ENCODE assay signal across 21 cellular contexts in genomic region chr2:24258718-24259117, GRCh38.
DNase-seq lines count a peak whose midpoint lies in the region; FAIRE-seq and TF ChIP-seq lines count a peak whose summit lies in the region.
"Had no signal": no experiment of that assay in that cellular context is flagged by ENCODE, and none has a peak within 500 bp of the region (broad histone marks: within the 10 kb centered on the region; RNA-seq: fewer than 3 reads in every experiment).

No MANE protein-coding gene starts in this region.

- TF ChIP-seq POLR2A in endothelial cell of umbilical vein (IDR thresholded peaks at IDR 0.05; ENCODE audit: low read depth, low read length), result no peak

- peaks cover 58% of the 10 kb centered on the region for H3K36me3 ChIP-seq in OCI-LY7 (ENCODE audit: insufficient read depth, low read length)
- peaks cover 0 to 6% of the 10 kb centered on the region in 2 experiments for H3K36me3 ChIP-seq in endothelial cell of umbilical vein (ENCODE audit: control insufficient read depth in 2 of 2, extremely low read depth in 1 of 2, insufficient read depth in 2 of 2, low read length in 2 of 2)
- no peaks in the 10 kb centered on the region for H3K36me3 ChIP-seq in A673 (ENCODE audit: insufficient read depth, low read length, poor library complexity, severe bottlenecking)

- CTCF ChIA-PET in OCI-LY7 (lab: Charles Lee; ENCODE audit: unreplicated experiment), result no interaction called here
- CTCF ChIA-PET in endothelial cell of umbilical vein (lab: Charles Lee), result interaction anchor here (0.6 kb wide), 1 partner anchor 32 kb away, joined by 3 read pairs; no protein-coding TSS in a partner anchor
- CTCF ChIA-PET in A673 (lab: Charles Lee), result no interaction called here

- no peaks in the 10 kb centered on the region for H4K20me1 ChIP-seq in OCI-LY7 (ENCODE audit: insufficient read depth, low read length)
- H4K20me1 ChIP-seq in endothelial cell of umbilical vein (replicated peaks; ENCODE audit: control insufficient read depth, extremely low read depth, insufficient read depth, low read length), result no peaks in the 10 kb centered on the region

- no peaks in the 10 kb centered on the region for H3K9me2 ChIP-seq in OCI-LY7 (ENCODE audit: insufficient read depth, low read length)

- H3K4me3 ChIP-seq in OCI-LY7 (ENCODE audit: low read depth, low read length, poor library complexity, severe bottlenecking) (no peak overlapping the region), endothelial cell of umbilical vein (replicated peaks in 1 of 3; ENCODE audit: insufficient read depth in 1 of 3, low read depth in 1 of 3, low read length in 3 of 3) (no peak overlapping the region), A673 (ENCODE audit: low read depth, low read length, poor library complexity, severe bottlenecking) (no peak overlapping the region)

- H3K9ac ChIP-seq in endothelial cell of umbilical vein (replicated peaks; ENCODE audit: extremely low read depth, insufficient read depth, low read length), result no peak overlapping the region

- BruUV-seq in OCI-LY7 (replicated peaks; lab: Mats Ljungman, UMichigan) (TSS peak; percentile 12), endothelial cell of umbilical vein (replicated peaks; lab: Mats Ljungman, UMichigan) (no TSS peak), A673 (replicated peaks; lab: Mats Ljungman, UMichigan) (no TSS peak)

- intact Hi-C loops in OCI-LY7 (cut with micrococcal nuclease; ENCODE audit: unreplicated experiment) (no loop called here), endothelial cell of umbilical vein (cut with micrococcal nuclease) (no loop called here), A673 (cut with micrococcal nuclease; ENCODE audit: unreplicated experiment) (no loop called here)

- peak; percentile 14 for DNase-seq in NCI-H2227 treated with DMSO at 0.1 percent for 48 hours (lab: John Stamatoyannopoulos, UW)
- no peak for DNase-seq in NCI-H2227 (lab: John Stamatoyannopoulos, UW; ENCODE audit: unreplicated experiment)
- DNase-seq in OCI-LY7 (ENCODE audit: low spot score), result no peak
- DNase-seq in endothelial cell of umbilical vein (ENCODE audit: low read depth, low spot score), result peak; percentile 55
- DNase-seq in A673 (ENCODE audit: low spot score), result no peak
- DNase-seq in activated CD4-positive, CD25-positive, alpha-beta regulatory T cell (lab: John Stamatoyannopoulos, UW), result no peak
- DNase-seq: ACHN; AML-193; C1 segment of cervical spinal cord; Calu3; CD4-positive, alpha-beta memory T cell; COR-L47; DMS53; DMS79 treated with DMSO at 0.1 percent for 48 hours; GF-D8; H7; HCEC 1CT had no signal

- H3K27ac ChIP-seq in OCI-LY7 (ENCODE audit: low read depth, low read length, poor library complexity, severe bottlenecking) (no peak overlapping the region), endothelial cell of umbilical vein (ENCODE audit: insufficient read depth, low read depth, low read length) (no peak overlapping the region), A673 (ENCODE audit: low read depth, low read length, poor library complexity, severe bottlenecking) (no peak overlapping the region)
- H3K27ac ChIP-seq: 22Rv1 had no signal

- TF ChIP-seq CTCF in OCI-LY7 (conservative IDR thresholded peaks at IDR 0.05; ENCODE audit: low read length) (no peak), endothelial cell of umbilical vein (IDR thresholded peaks at IDR 0.05; ENCODE audit: extremely low read depth in 1 of 2, insufficient read depth in 1 of 2, low read depth in 1 of 2, low read length in 2 of 2) (no peak), A673 (conservative IDR thresholded peaks at IDR 0.05; ENCODE audit: low read depth, low read length) (no peak)

- no peak overlapping the region for H2AFZ ChIP-seq in OCI-LY7 (ENCODE audit: low read length)
- H2AFZ ChIP-seq in endothelial cell of umbilical vein (ENCODE audit: low read depth, low read length), result no peak overlapping the region

- dilution Hi-C loops in endothelial cell of umbilical vein (cut with MboI; ENCODE audit: extremely low pct_ligation_motif_present, low sequenced_read_pairs), result no loop called here

- no peaks in the 10 kb centered on the region for H3K9me3 ChIP-seq in OCI-LY7 (ENCODE audit: low read length)
- H3K9me3 ChIP-seq in endothelial cell of umbilical vein (replicated peaks; ENCODE audit: control insufficient read depth, insufficient read depth, low read length), result no peaks in the 10 kb centered on the region
- no peaks in the 10 kb centered on the region for H3K9me3 ChIP-seq in A673 (ENCODE audit: low read depth, low read length, poor library complexity, severe bottlenecking)

- POLR2A ChIA-PET in OCI-LY7 (lab: Charles Lee) (no interaction called here), endothelial cell of umbilical vein (lab: Charles Lee) (no interaction called here), A673 (lab: Charles Lee; ENCODE audit: low non-redundant PET) (no interaction called here)

- no peaks in the 10 kb centered on the region for H3K9me1 ChIP-seq in endothelial cell of umbilical vein (replicated peaks; ENCODE audit: control insufficient read depth, extremely low read depth, insufficient read depth, low read length)

- no peak for FAIRE-seq in endothelial cell of umbilical vein (lab: Jason Lieb, UNC)
- FAIRE-seq: A204.1, GM12891, H1 had no signal

- H3K27me3 ChIP-seq in endothelial cell of umbilical vein (ENCODE audit: control insufficient read depth in 2 of 2, insufficient read depth in 2 of 2, low read length in 2 of 2) (no peaks in the 10 kb centered on the region), A673 (replicated peaks; ENCODE audit: insufficient read depth, low read depth, low read length, poor library complexity) (no peaks in the 10 kb centered on the region)

- H3K79me2 ChIP-seq in OCI-LY7 (ENCODE audit: insufficient read depth, low read depth, low read length) (no peaks in the 10 kb centered on the region), endothelial cell of umbilical vein (ENCODE audit: control insufficient read depth, insufficient read depth, low read length) (no peaks in the 10 kb centered on the region)

- peaks cover 7% of the 10 kb centered on the region for H3K4me1 ChIP-seq in OCI-LY7 (ENCODE audit: insufficient read depth, low read length, poor library complexity, severe bottlenecking)
- H3K4me1 ChIP-seq in endothelial cell of umbilical vein (ENCODE audit: control insufficient read depth, extremely low read depth, insufficient read depth, low read length), result peaks cover 24% of the 10 kb centered on the region
- no peaks in the 10 kb centered on the region for H3K4me1 ChIP-seq in A673 (ENCODE audit: insufficient read depth, low read length, poor library complexity, severe bottlenecking)

- no peak overlapping the region for H3K4me2 ChIP-seq in OCI-LY7 (ENCODE audit: low read length)
- no peak overlapping the region for H3K4me2 ChIP-seq in endothelial cell of umbilical vein (ENCODE audit: insufficient read depth, low read length)

TF ChIP-seq in endothelial cell of umbilical vein, 7 proteins besides CTCF, POLR2A, EP300 and RAD21:
- no peak for TF ChIP-seq POLR2AphosphoS5 (IDR thresholded peaks at IDR 0.05; ENCODE audit: insufficient read depth, low read depth, low read length)
- no peak for TF ChIP-seq GATA2 (IDR thresholded peaks at IDR 0.05; ENCODE audit: insufficient read depth, insufficient read length, low read depth, low read length)
- TF ChIP-seq EZH2 (IDR thresholded peaks at IDR 0.05; ENCODE audit: borderline replicate concordance, low read depth, low read length, severe bottlenecking), result no peak
- no peak for TF ChIP-seq JUN (IDR thresholded peaks at IDR 0.05; ENCODE audit: borderline replicate concordance, insufficient read depth, insufficient read length, low read depth)
- no peak for TF ChIP-seq FOS (IDR thresholded peaks at IDR 0.05; ENCODE audit: borderline replicate concordance, insufficient read depth, low read length)
- no peak for TF ChIP-seq MAX (IDR thresholded peaks at IDR 0.05; ENCODE audit: insufficient read depth, insufficient read length)
- no peak for TF ChIP-seq MYC (IDR thresholded peaks at IDR 0.05; ENCODE audit: low read depth, low read length)

Comparison
In these comparisons a context has a peak if more than half of its experiments do, and no peak if none do; other contexts are left out.
1. DNase-seq: peak in NCI-H2227 treated with DMSO at 0.1 percent for 48 hours (single experiment) and endothelial cell of umbilical vein (single experiment); none in NCI-H2227 (single experiment), OCI-LY7 (single experiment), A673 (single experiment) and activated CD4-positive, CD25-positive, alpha-beta regulatory T cell (0 of 4).